ENCODE assay signal across 1 cellular context in genomic region chr4:173334085-173334890, GRCh38.
TF ChIP-seq lines count a peak whose summit lies in the region.

Gene HMGB2, minus strand, starts transcription at chr4:173334358. Its CDS starts 709 bp downstream, at chr4:173333649.

TF ChIP-seq in GM23338, 12 proteins besides CTCF, POLR2A, EP300 and RAD21:
- TF ChIP-seq REST (IDR thresholded peaks at IDR 0.05; ENCODE audit: unreplicated experiment) = no peak
- TF ChIP-seq JUNB (IDR thresholded peaks at IDR 0.05; ENCODE audit: unreplicated experiment) = no peak
- TF ChIP-seq ZNF114 (CRISPR knock-in tag; IDR thresholded peaks at IDR 0.05) = no peak
- peak; percentile 97 for TF ChIP-seq POLR2AphosphoS5 (IDR thresholded peaks at IDR 0.05; ENCODE audit: low read depth)
- no peak for TF ChIP-seq EZH2 (IDR thresholded peaks at IDR 0.05; ENCODE audit: low read depth, unreplicated experiment)
- TF ChIP-seq ZNF462 (CRISPR knock-in tag; IDR thresholded peaks at IDR 0.05) = no peak
- TF ChIP-seq CREB1 (CRISPR knock-in tag; IDR thresholded peaks at IDR 0.05; ENCODE audit: low read depth) = peak; percentile 77
- TF ChIP-seq NANOG (IDR thresholded peaks at IDR 0.05; ENCODE audit: borderline replicate concordance) = 0 out of 2 replicates have a peak, but pooled peaks have one; percentile 35
- TF ChIP-seq ZNF331 (CRISPR knock-in tag; IDR thresholded peaks at IDR 0.05; ENCODE audit: low read depth) = no peak
- no peak for TF ChIP-seq EZH2phosphoT487 (IDR thresholded peaks at IDR 0.05; ENCODE audit: unreplicated experiment)
- no peak for TF ChIP-seq STAT1 (IDR thresholded peaks at IDR 0.05; ENCODE audit: unreplicated experiment)
- TF ChIP-seq ETS1 (IDR thresholded peaks at IDR 0.05) = no peak; the same call in none of the 2 replicates
